Comparison of ENCODE assay signal across 18 cellular contexts in genomic region chr16:54397190-54397835, GRCh38.
A peak's percentile ranks its signal among the peaks of the same experiment; 100 is the strongest.
DNase-seq lines count a peak whose midpoint lies in the region; FAIRE-seq and TF ChIP-seq lines count a peak whose summit lies in the region.
"Had no signal": no experiment of that assay in that cellular context is flagged by ENCODE, and none has a peak within 500 bp of the region (broad histone marks: within the 10 kb centered on the region; RNA-seq: fewer than 3 reads in every experiment).

No MANE protein-coding gene starts in this region.

- DNase-seq in AG20443 (ENCODE audit: low spot score) (peak; percentile 45), M059J (ENCODE audit: low read depth) (peak; percentile 87), astrocyte (ENCODE audit: low read depth) (peak; percentile 19), osteocyte (ENCODE audit: extremely low spot score, unreplicated experiment) (no peak), NCI-H510A (lab: John Stamatoyannopoulos, UW) (no peak), mucosa of gallbladder (ENCODE audit: low spot score) (no peak)
- DNase-seq in effector CD4-positive, alpha-beta T cell = no peak
- DNase-seq: activated CD4-positive, alpha-beta T cell treated with anti-CD3 and anti-CD28 coated beads for 36 hours; activated naive CD8-positive, alpha-beta T cell treated with anti-CD3 and anti-CD28 coated beads, Interleukin-2, amount 50 U/mL, for 24 hours; dermis blood vessel endothelial cell; DND-41; H9; hypothalamus; kidney; lower lobe of right lung; NCI-H2107; NCI-H524; occipital lobe had no signal

- H3K36me3 Mint-ChIP-seq in astrocyte (ENCODE audit: low read depth, unreplicated experiment) = no peaks in the 10 kb centered on the region
- H3K36me3 Mint-ChIP-seq in osteocyte (ENCODE audit: unreplicated experiment) = no peaks in the 10 kb centered on the region

- FAIRE-seq in astrocyte (lab: Jason Lieb, UNC) = no peak
- FAIRE-seq: kidney had no signal

- H3K4me1 Mint-ChIP-seq in astrocyte (ENCODE audit: low read depth, unreplicated experiment) (peaks cover 8% of the 10 kb centered on the region), osteocyte (ENCODE audit: unreplicated experiment) (peaks cover 12% of the 10 kb centered on the region)
- H3K4me1 Mint-ChIP-seq: activated CD4-positive, alpha-beta T cell treated with anti-CD3 and anti-CD28 coated beads for 36 hours; activated naive CD8-positive, alpha-beta T cell treated with anti-CD3 and anti-CD28 coated beads, Interleukin-2, amount 50 U/mL, for 24 hours had no signal

- peaks cover 4% of the 10 kb centered on the region for H3K9me3 Mint-ChIP-seq in astrocyte (ENCODE audit: unreplicated experiment)
- H3K9me3 Mint-ChIP-seq in osteocyte (ENCODE audit: unreplicated experiment) = peaks cover 10% of the 10 kb centered on the region
- H3K9me3 Mint-ChIP-seq: H9 had no signal

- H3K4me2 ChIP-seq in astrocyte (ENCODE audit: low read length) = peak overlapping the region; percentile 74

- no peak overlapping the region for H3K9ac ChIP-seq in astrocyte (ENCODE audit: low read length)

- no peak overlapping the region for H3K27ac Mint-ChIP-seq in astrocyte (ENCODE audit: unreplicated experiment)
- H3K27ac Mint-ChIP-seq in osteocyte (ENCODE audit: unreplicated experiment) = peak overlapping the region; percentile 29
- H3K27ac Mint-ChIP-seq: activated CD4-positive, alpha-beta T cell treated with anti-CD3 and anti-CD28 coated beads for 36 hours; activated naive CD8-positive, alpha-beta T cell treated with anti-CD3 and anti-CD28 coated beads, Interleukin-2, amount 50 U/mL, for 24 hours; H9 had no signal

- no peaks in the 10 kb centered on the region for H3K27me3 ChIP-seq in astrocyte (ENCODE audit: insufficient read depth, low read length)

- H3K27me3 Mint-ChIP-seq in astrocyte (ENCODE audit: low read depth, unreplicated experiment) (peaks cover 15% of the 10 kb centered on the region), osteocyte (ENCODE audit: unreplicated experiment) (peaks cover 22% of the 10 kb centered on the region)

- H3K27ac ChIP-seq in astrocyte (ENCODE audit: low read depth, low read length) = no peak overlapping the region
- H3K27ac ChIP-seq: lower lobe of right lung had no signal

- peak overlapping the region; percentile 31 for H2AFZ ChIP-seq in astrocyte (ENCODE audit: low read depth, low read length)

- peaks cover 10% of the 10 kb centered on the region for H3K4me1 ChIP-seq in astrocyte (ENCODE audit: insufficient read depth, low read length)
- H3K4me1 ChIP-seq: lower lobe of right lung had no signal

- no peaks in the 10 kb centered on the region for H3K9me3 ChIP-seq in astrocyte (ENCODE audit: insufficient read depth, low read depth, low read length)
- H3K9me3 ChIP-seq: lower lobe of right lung had no signal

- peak overlapping the region; percentile 29 for H3K4me3 ChIP-seq in astrocyte (ENCODE audit: insufficient read depth, low read depth, low read length)
- H3K4me3 ChIP-seq: lower lobe of right lung had no signal

- TF ChIP-seq CTCF in astrocyte (IDR thresholded peaks at IDR 0.05; ENCODE audit: insufficient read depth, low read depth, low read length) (no peak), osteocyte (IDR thresholded peaks at IDR 0.05) (no peak)

- no peaks in the 10 kb centered on the region for H3K79me2 ChIP-seq in astrocyte (ENCODE audit: insufficient read depth, low read length)

- H3K4me3 Mint-ChIP-seq in astrocyte (ENCODE audit: unreplicated experiment) (no peak overlapping the region), osteocyte (ENCODE audit: unreplicated experiment) (no peak overlapping the region)
- H3K4me3 Mint-ChIP-seq: activated CD4-positive, alpha-beta T cell treated with anti-CD3 and anti-CD28 coated beads for 36 hours; activated naive CD8-positive, alpha-beta T cell treated with anti-CD3 and anti-CD28 coated beads, Interleukin-2, amount 50 U/mL, for 24 hours; H9 had no signal

- H3K36me3 ChIP-seq in astrocyte (ENCODE audit: insufficient read depth, low read length) = no peaks in the 10 kb centered on the region
- H3K36me3 ChIP-seq: lower lobe of right lung had no signal

- H4K20me1 ChIP-seq in astrocyte (ENCODE audit: insufficient read depth, low read length) = no peaks in the 10 kb centered on the region

Comparison
In these comparisons a context has a peak if more than half of its experiments do, and no peak if none do; other contexts are left out.
1. DNase-seq: peak in AG20443 (single experiment), M059J (single experiment) and astrocyte (single experiment); none in osteocyte (single experiment), NCI-H510A (single experiment), mucosa of gallbladder (single experiment) and effector CD4-positive, alpha-beta T cell (single experiment).